8 cellular contexts compared by ENCODE assay signal in the genomic region with DNA sequence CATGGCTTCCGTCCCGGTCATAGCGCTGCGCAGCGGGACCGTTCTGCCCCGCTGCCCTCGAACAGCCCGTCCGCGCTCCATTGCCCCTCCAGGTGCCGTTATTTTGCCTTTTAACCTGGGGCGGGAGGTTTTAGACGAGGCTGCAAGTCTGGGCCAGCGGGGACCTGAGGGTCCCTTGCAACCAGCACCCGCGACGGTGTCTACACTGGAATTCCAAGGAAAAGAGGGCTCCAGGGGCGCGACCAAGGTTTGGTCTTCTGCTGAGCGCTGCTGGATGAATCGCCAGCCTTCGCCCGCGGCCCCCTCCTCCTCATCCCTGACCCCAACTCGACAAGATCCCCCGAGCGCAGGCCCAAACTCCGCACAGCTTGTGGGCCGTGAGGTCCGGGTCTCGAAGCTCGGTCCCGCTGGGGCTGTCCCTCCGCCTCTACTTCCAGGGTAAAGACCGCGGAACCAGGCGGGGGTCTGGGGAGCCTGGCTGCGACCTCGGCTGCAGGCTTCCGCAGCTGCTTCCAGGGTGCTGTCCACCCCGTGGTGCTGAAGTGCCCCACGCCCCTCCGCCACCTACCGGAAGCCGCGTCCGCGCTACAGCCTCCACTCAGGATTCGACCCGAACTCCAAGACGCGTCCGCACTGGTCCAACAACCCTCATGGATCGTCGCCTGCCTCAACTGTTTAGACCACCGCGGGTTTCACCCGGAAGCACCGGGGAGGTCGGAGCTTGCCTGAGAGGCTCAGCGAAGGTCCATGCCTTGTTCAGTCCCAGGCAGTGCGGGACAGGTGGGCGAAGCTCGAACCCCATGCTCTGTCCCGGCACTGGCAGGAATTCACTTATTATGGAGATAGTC. TPM values are rescaled to one million over a fixed set of nuclear protein-coding genes. Genes with fewer than 3 reads are reported as not detected.
DNase-seq lines count a peak whose midpoint lies in the region; ATAC-seq and TF ChIP-seq lines count a peak whose summit lies in the region.

No MANE protein-coding gene starts in this region.

- no peaks in the 10 kb centered on the region for H3K36me3 Mint-ChIP-seq in WTC11

- ATAC-seq in WTC11 (peak; percentile 17), left colon (peak; percentile 38), HG03378 (IDR thresholded peaks at IDR 0.05; ENCODE audit: unreplicated experiment) (no peak)

- peaks cover 14% of the 10 kb centered on the region for H3K4me1 ChIP-seq in GM23248 (ENCODE audit: insufficient read depth)

- peak overlapping the region; percentile 64 for H3K4me3 Mint-ChIP-seq in WTC11

- no peak for TF ChIP-seq CTCF in WTC11 (IDR thresholded peaks at IDR 0.05)
- peak; percentile 75 for TF ChIP-seq CTCF in cardiac fibroblast (IDR thresholded peaks at IDR 0.05; ENCODE audit: low read depth, low read length)

- peaks cover 96% of the 10 kb centered on the region for H3K27me3 Mint-ChIP-seq in WTC11 (ENCODE audit: low read depth)

- H3K36me3 ChIP-seq in GM23248 (ENCODE audit: low read depth), result no peaks in the 10 kb centered on the region

- H4K20me1 ChIP-seq in GM23248 (ENCODE audit: insufficient read depth), result no peaks in the 10 kb centered on the region

- no peak overlapping the region for H3K27ac ChIP-seq in GM23248

- no peaks in the 10 kb centered on the region for H3K9me3 ChIP-seq in GM23248 (ENCODE audit: low read depth)

- no peak overlapping the region for H3K9ac ChIP-seq in GM23248

- H3K4me1 Mint-ChIP-seq in WTC11, result peaks cover 51% of the 10 kb centered on the region

- intact Hi-C loops in left colon (cut with DNase I, micrococcal nuclease), result no loop called here

- H3K9me3 Mint-ChIP-seq in WTC11, result peaks cover 5% of the 10 kb centered on the region

- CTCF ChIA-PET in WTC11 (lab: Charles Lee), result interaction anchor here (0.6 to 5.1 kb wide), 8 partner anchors 12 to 251 kb away, joined by 4 to 53 read pairs (median 8); a partner anchor contains a TSS
- CTCF ChIA-PET in HEK293T (lab: Yijun Ruan, JAX), result interaction anchor here (0.6 kb wide), 1 partner anchor 451 kb away, joined by 6 read pairs; no protein-coding TSS in a partner anchor

- H3K9me2 ChIP-seq in GM23248 (ENCODE audit: insufficient read depth), result no peaks in the 10 kb centered on the region

- no peak overlapping the region for H2AFZ ChIP-seq in GM23248

- H3K27ac Mint-ChIP-seq in WTC11, result no peak overlapping the region

- in situ Hi-C loops in GM23248 (cut with MboI), result no loop called here

- H3K4me2 ChIP-seq in GM23248 (ENCODE audit: unreplicated experiment), result no peak overlapping the region

- H3K27me3 ChIP-seq in GM23248 (replicated peaks; ENCODE audit: insufficient read depth), result peaks cover 27% of the 10 kb centered on the region

- 9 to 13% methylated on average over 57 to 66 of the region's 66 CpGs for WGBS in GM23248 (ENCODE audit: low coverage in 1 of 2, low lambda C conversion rate in 2 of 2, missing lambda C conversion rate in 2 of 2), 2 experiments

- peaks cover 9% of the 10 kb centered on the region; the same call in 1 of the 2 replicates for H3F3A ChIP-seq in GM23248 (ENCODE audit: insufficient read depth)

- POLR2A ChIA-PET in WTC11 (lab: Charles Lee), result interaction anchor here (0.6 to 0.8 kb wide), 2 partner anchors 19 to 223 kb away, joined by 3 to 8 read pairs; no protein-coding TSS in a partner anchor
- POLR2A ChIA-PET in HEK293T (lab: Yijun Ruan, JAX), result no interaction called here

- DNase-seq in GM23248, result peak; percentile 85
- DNase-seq in WTC11 (ENCODE audit: low spot score), result peak; percentile 84
- peak; percentile 69 to 73 for DNase-seq in cardiac fibroblast (ENCODE audit: low read depth in 2 of 2)
- DNase-seq in left colon, result peak; percentile 58 to 81
- peak; percentile 63 for DNase-seq in stimulated activated CD4-positive, alpha-beta T cell treated with anti-CD3 and anti-CD28 coated beads, Interleukin-4, amount 100 ng/mL, for 24 hours
- DNase-seq in NCI-H2171 (lab: John Stamatoyannopoulos, UW), result no peak
- DNase-seq in HEK293T (ENCODE audit: extremely low spot score), result no peak

- no peaks in the 10 kb centered on the region for H3K79me2 ChIP-seq in GM23248 (ENCODE audit: insufficient read depth)

- H3K4me3 ChIP-seq in GM23248 (no peak overlapping the region), cardiac fibroblast (replicated peaks in 1 of 2; ENCODE audit: low read depth in 2 of 2, low read length in 2 of 2) (peak overlapping the region in 1 of 2 donors; percentile 11)

TF ChIP-seq in WTC11, 78 proteins besides CTCF, POLR2A, EP300 and RAD21 (continues in another document):
- TF ChIP-seq, protein P1, sequence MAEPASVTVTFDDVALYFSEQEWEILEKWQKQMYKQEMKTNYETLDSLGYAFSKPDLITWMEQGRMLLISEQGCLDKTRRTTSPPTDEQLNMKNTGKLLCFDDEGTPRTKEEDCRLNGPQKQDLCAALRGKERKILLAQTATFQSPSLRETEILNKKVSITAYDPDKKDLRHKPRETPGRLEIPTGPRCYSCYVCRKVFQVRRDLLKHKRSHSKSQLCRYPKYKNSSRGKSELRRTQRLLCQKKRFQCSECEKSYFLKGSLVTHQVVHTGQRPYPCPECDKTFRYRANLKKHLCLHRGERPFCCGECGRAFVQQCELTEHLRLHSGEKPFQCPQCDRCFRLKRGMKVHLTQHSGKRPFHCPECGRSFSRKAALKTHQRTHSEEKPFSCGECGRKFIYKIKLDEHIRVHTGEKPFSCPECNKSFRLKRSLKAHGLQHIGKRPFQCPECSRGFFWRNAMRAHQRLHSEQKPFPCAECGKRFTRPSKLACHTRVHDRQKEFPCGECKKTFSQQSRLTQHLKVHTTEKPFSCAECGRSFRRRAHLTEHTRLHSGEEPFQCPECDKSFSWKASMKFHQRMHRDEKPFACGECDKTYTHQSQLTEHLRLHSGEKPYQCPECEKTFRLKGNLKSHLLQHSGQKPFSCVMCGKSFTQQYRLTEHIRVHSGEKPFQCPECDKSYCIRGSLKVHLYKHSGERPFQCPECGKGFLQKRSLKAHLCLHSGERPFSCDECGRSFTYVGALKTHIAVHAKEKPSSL (CRISPR knock-in tag; conservative IDR thresholded peaks at IDR 0.05), result no peak
- TF ChIP-seq, protein P2, sequence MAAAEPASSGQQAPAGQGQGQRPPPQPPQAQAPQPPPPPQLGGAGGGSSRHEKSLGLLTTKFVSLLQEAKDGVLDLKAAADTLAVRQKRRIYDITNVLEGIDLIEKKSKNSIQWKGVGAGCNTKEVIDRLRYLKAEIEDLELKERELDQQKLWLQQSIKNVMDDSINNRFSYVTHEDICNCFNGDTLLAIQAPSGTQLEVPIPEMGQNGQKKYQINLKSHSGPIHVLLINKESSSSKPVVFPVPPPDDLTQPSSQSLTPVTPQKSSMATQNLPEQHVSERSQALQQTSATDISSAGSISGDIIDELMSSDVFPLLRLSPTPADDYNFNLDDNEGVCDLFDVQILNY (CRISPR knock-in tag; IDR thresholded peaks at IDR 0.05), result no peak
- TF ChIP-seq ZNF121 (CRISPR knock-in tag; IDR thresholded peaks at IDR 0.05), result peak; percentile 89

TF ChIP-seq in HEK293T, 16 proteins besides CTCF, POLR2A, EP300 and RAD21:
- no peak for TF ChIP-seq ELF4 (IDR thresholded peaks at IDR 0.05)

RNA-seq across cellular contexts. Expression of a gene that starts 10.1 kb away (rescaled TPM):
- total RNA-seq in GM23248 (2014; rRNA removed; shearing (Covaris generic)), result not detected in 2 replicates
- polyA plus RNA-seq in GM23248 (2016; fragmentation: Nextera tagmentation; extraction: Ambion mirVana), result not detected in 2 replicates
- total RNA-seq in WTC11 (2021) (5.4 to 6.7 TPM (median 6.2 TPM) in 3 replicates), left colon (100 to 1,000 TPM; 394 to 509 TPM)

Comparison
In these comparisons a context has a peak if more than half of its experiments do, and no peak if none do; other contexts are left out.
1. DNase-seq: peak in GM23248 (single experiment), WTC11 (single experiment), cardiac fibroblast (2 of 2), left colon (2 of 2) and stimulated activated CD4-positive, alpha-beta T cell treated with anti-CD3 and anti-CD28 coated beads, Interleukin-4, amount 100 ng/mL, for 24 hours (single experiment); none in NCI-H2171 (single experiment) and HEK293T (single experiment).
2. RNA of a gene that starts 10.1 kb away (total RNA-seq): 394 to 509 TPM in left colon; 5.4 to 6.7 TPM in WTC11 and not detected in GM23248; every median in the first group is over 10 times any median in the second.